In the genomic region with DNA sequence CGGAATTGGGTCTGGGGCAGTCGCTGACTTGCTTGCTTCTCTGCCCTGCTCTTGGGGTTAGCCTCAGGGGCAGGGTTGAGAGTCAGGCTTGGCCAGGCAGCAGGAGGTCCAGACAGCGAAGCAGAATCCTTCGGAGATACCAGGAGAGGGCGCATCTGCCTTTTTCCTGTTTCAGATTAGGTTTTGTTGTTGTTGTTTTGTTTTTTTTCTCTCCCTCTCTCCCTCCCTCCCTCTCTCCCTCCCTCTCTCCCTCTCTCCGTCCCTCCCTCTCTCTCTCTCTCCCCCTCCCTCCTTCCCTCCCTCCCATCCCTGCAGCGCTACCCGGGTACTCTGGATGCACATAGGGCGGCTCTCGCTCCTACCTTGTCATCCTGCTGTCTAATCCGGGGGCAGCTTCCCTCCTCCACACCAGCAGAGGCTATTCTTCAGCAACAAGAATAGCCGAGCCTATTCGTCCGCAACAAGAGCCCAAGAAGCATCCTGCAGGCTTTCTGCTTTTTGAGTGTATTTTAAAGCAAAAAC, we compare ENCODE assay signal across 1 cellular context.
TF ChIP-seq lines count a peak whose summit lies in the region.

No MANE protein-coding gene starts in this region.

TF ChIP-seq in HEK293, 187 proteins besides CTCF, POLR2A, EP300 and RAD21 (continued from another document and continues in another):
- TF ChIP-seq, protein P1, sequence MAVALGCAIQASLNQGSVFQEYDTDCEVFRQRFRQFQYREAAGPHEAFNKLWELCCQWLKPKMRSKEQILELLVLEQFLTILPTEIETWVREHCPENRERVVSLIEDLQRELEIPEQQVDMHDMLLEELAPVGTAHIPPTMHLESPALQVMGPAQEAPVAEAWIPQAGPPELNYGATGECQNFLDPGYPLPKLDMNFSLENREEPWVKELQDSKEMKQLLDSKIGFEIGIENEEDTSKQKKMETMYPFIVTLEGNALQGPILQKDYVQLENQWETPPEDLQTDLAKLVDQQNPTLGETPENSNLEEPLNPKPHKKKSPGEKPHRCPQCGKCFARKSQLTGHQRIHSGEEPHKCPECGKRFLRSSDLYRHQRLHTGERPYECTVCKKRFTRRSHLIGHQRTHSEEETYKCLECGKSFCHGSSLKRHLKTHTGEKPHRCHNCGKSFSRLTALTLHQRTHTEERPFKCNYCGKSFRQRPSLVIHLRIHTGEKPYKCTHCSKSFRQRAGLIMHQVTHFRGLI (tag by site-specific recombination; IDR thresholded peaks at IDR 0.05): no peak
- TF ChIP-seq ZNF677 (tag by site-specific recombination; IDR thresholded peaks at IDR 0.05): no peak
- no peak for TF ChIP-seq ZNF140 (tag by site-specific recombination; IDR thresholded peaks at IDR 0.05)
- TF ChIP-seq ZNF626 (tag by site-specific recombination; IDR thresholded peaks at IDR 0.05): no peak
- TF ChIP-seq ZNF510 (tag by site-specific recombination; IDR thresholded peaks at IDR 0.05; ENCODE audit: insufficient replicate concordance): no peak
- no peak for TF ChIP-seq ZNF266 (tag by site-specific recombination; IDR thresholded peaks at IDR 0.05; ENCODE audit: low read depth)
- no peak for TF ChIP-seq ZSCAN16 (tag by site-specific recombination; IDR thresholded peaks at IDR 0.05)
- TF ChIP-seq ZNF184 (tag by site-specific recombination; IDR thresholded peaks at IDR 0.05): no peak
- TF ChIP-seq ZNF777 (tag by site-specific recombination; IDR thresholded peaks at IDR 0.05; ENCODE audit: borderline replicate concordance): no peak
- TF ChIP-seq ZNF792 (tag by site-specific recombination; IDR thresholded peaks at IDR 0.05): no peak
- TF ChIP-seq ZNF629 (tag by site-specific recombination; IDR thresholded peaks at IDR 0.05): no peak
- TF ChIP-seq MZF1 (tag by site-specific recombination; IDR thresholded peaks at IDR 0.05; ENCODE audit: borderline replicate concordance): no peak
- TF ChIP-seq, protein P2, sequence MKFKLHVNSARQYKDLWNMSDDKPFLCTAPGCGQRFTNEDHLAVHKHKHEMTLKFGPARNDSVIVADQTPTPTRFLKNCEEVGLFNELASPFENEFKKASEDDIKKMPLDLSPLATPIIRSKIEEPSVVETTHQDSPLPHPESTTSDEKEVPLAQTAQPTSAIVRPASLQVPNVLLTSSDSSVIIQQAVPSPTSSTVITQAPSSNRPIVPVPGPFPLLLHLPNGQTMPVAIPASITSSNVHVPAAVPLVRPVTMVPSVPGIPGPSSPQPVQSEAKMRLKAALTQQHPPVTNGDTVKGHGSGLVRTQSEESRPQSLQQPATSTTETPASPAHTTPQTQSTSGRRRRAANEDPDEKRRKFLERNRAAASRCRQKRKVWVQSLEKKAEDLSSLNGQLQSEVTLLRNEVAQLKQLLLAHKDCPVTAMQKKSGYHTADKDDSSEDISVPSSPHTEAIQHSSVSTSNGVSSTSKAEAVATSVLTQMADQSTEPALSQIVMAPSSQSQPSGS (tag by site-specific recombination; IDR thresholded peaks at IDR 0.05; ENCODE audit: low read depth): no peak
- peak; percentile 65 for TF ChIP-seq ZNF2 (tag by site-specific recombination; IDR thresholded peaks at IDR 0.05)
- no peak for TF ChIP-seq HOXC10 (CRISPR knock-in tag; IDR thresholded peaks at IDR 0.05)
- peak; percentile 52; the same call in 1 of the 2 replicates for TF ChIP-seq BCL11A (tag by site-specific recombination; IDR thresholded peaks at IDR 0.05; ENCODE audit: low read depth)
- TF ChIP-seq ZNF10 (tag by site-specific recombination; IDR thresholded peaks at IDR 0.05): no peak
- no peak for TF ChIP-seq ZNF274 (IDR thresholded peaks at IDR 0.05; ENCODE audit: low read length)
- TF ChIP-seq ZNF274 (tag by site-specific recombination; IDR thresholded peaks at IDR 0.05; ENCODE audit: borderline replicate concordance): no peak
- TF ChIP-seq ZNF324 (tag by site-specific recombination; IDR thresholded peaks at IDR 0.05): 0 out of 2 replicates have a peak, but pooled peaks have one; percentile 9
- no peak for TF ChIP-seq ZNF701 (tag by site-specific recombination; IDR thresholded peaks at IDR 0.05)
- TF ChIP-seq, protein P3, sequence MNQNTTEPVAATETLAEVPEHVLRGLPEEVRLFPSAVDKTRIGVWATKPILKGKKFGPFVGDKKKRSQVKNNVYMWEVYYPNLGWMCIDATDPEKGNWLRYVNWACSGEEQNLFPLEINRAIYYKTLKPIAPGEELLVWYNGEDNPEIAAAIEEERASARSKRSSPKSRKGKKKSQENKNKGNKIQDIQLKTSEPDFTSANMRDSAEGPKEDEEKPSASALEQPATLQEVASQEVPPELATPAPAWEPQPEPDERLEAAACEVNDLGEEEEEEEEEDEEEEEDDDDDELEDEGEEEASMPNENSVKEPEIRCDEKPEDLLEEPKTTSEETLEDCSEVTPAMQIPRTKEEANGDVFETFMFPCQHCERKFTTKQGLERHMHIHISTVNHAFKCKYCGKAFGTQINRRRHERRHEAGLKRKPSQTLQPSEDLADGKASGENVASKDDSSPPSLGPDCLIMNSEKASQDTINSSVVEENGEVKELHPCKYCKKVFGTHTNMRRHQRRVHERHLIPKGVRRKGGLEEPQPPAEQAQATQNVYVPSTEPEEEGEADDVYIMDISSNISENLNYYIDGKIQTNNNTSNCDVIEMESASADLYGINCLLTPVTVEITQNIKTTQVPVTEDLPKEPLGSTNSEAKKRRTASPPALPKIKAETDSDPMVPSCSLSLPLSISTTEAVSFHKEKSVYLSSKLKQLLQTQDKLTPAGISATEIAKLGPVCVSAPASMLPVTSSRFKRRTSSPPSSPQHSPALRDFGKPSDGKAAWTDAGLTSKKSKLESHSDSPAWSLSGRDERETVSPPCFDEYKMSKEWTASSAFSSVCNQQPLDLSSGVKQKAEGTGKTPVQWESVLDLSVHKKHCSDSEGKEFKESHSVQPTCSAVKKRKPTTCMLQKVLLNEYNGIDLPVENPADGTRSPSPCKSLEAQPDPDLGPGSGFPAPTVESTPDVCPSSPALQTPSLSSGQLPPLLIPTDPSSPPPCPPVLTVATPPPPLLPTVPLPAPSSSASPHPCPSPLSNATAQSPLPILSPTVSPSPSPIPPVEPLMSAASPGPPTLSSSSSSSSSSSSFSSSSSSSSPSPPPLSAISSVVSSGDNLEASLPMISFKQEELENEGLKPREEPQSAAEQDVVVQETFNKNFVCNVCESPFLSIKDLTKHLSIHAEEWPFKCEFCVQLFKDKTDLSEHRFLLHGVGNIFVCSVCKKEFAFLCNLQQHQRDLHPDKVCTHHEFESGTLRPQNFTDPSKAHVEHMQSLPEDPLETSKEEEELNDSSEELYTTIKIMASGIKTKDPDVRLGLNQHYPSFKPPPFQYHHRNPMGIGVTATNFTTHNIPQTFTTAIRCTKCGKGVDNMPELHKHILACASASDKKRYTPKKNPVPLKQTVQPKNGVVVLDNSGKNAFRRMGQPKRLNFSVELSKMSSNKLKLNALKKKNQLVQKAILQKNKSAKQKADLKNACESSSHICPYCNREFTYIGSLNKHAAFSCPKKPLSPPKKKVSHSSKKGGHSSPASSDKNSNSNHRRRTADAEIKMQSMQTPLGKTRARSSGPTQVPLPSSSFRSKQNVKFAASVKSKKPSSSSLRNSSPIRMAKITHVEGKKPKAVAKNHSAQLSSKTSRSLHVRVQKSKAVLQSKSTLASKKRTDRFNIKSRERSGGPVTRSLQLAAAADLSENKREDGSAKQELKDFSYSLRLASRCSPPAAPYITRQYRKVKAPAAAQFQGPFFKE (tag by site-specific recombination; IDR thresholded peaks at IDR 0.05; ENCODE audit: borderline replicate concordance): no peak
- TF ChIP-seq, protein P4, sequence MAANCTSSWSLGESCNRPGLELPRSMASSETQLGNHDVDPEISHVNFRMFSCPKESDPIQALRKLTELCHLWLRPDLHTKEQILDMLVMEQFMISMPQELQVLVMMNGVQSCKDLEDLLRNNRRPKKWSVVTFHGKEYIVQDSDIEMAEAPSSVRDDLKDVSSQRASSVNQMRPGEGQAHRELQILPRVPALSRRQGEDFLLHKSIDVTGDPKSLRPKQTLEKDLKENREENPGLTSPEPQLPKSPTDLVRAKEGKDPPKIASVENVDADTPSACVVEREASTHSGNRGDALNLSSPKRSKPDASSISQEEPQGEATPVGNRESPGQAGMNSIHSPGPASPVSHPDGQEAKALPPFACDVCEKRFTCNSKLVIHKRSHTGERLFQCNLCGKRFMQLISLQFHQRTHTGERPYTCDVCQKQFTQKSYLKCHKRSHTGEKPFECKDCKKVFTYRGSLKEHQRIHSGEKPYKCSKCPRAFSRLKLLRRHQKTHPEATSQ (tag by site-specific recombination; IDR thresholded peaks at IDR 0.05): no peak
- TF ChIP-seq ZNF785 (tag by site-specific recombination; IDR thresholded peaks at IDR 0.05): no peak
- TF ChIP-seq ZBTB7A (tag by site-specific recombination; IDR thresholded peaks at IDR 0.05; ENCODE audit: low read depth): no peak
- peak; percentile 90 for TF ChIP-seq PRDM1 (tag by site-specific recombination; IDR thresholded peaks at IDR 0.05)
- no peak for TF ChIP-seq ZNF404 (tag by site-specific recombination; IDR thresholded peaks at IDR 0.05)
- TF ChIP-seq, protein P5, sequence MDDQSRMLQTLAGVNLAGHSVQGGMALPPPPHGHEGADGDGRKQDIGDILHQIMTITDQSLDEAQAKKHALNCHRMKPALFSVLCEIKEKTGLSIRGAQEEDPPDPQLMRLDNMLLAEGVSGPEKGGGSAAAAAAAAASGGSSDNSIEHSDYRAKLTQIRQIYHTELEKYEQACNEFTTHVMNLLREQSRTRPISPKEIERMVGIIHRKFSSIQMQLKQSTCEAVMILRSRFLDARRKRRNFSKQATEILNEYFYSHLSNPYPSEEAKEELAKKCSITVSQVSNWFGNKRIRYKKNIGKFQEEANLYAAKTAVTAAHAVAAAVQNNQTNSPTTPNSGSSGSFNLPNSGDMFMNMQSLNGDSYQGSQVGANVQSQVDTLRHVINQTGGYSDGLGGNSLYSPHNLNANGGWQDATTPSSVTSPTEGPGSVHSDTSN (CRISPR knock-in tag; IDR thresholded peaks at IDR 0.05): no peak
- TF ChIP-seq, protein P6, sequence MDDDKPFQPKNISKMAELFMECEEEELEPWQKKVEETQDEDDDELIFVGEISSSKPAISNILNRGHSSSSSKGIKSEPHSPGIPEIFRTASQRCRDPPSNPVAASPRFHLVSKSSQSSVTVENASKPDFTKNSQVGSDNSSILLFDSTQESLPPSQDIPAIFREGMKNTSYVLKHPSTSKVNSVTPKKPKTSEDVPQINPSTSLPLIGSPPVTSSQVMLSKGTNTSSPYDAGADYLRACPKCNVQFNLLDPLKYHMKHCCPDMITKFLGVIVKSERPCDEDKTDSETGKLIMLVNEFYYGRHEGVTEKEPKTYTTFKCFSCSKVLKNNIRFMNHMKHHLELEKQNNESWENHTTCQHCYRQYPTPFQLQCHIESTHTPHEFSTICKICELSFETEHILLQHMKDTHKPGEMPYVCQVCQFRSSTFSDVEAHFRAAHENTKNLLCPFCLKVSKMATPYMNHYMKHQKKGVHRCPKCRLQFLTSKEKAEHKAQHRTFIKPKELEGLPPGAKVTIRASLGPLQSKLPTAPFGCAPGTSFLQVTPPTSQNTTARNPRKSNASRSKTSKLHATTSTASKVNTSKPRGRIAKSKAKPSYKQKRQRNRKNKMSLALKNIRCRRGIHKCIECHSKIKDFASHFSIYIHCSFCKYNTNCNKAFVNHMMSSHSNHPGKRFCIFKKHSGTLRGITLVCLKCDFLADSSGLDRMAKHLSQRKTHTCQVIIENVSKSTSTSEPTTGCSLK (tag by site-specific recombination; IDR thresholded peaks at IDR 0.05): no peak
- TF ChIP-seq ZFHX2 (tag by site-specific recombination; conservative IDR thresholded peaks at IDR 0.05): no peak
- no peak for TF ChIP-seq ZNF837 (tag by site-specific recombination; IDR thresholded peaks at IDR 0.05)
- TF ChIP-seq ZNF302 (tag by site-specific recombination; IDR thresholded peaks at IDR 0.05; ENCODE audit: low read depth): no peak
- no peak for TF ChIP-seq ZNF529 (tag by site-specific recombination; IDR thresholded peaks at IDR 0.05; ENCODE audit: insufficient replicate concordance)
- TF ChIP-seq ZNF830 (tag by site-specific recombination; IDR thresholded peaks at IDR 0.05; ENCODE audit: low read depth): no peak
- TF ChIP-seq ZNF239 (tag by site-specific recombination; IDR thresholded peaks at IDR 0.05): no peak
- no peak for TF ChIP-seq SALL2 (tag by site-specific recombination; IDR thresholded peaks at IDR 0.05; ENCODE audit: borderline replicate concordance)
- TF ChIP-seq ZNF394 (tag by site-specific recombination; IDR thresholded peaks at IDR 0.05; ENCODE audit: borderline replicate concordance): peak; percentile 45; the same call in 1 of the 2 replicates
- TF ChIP-seq ZNF341 (tag by site-specific recombination; IDR thresholded peaks at IDR 0.05; ENCODE audit: low read depth): peak; percentile 96
- TF ChIP-seq ZBTB1 (tag by site-specific recombination; IDR thresholded peaks at IDR 0.05): no peak
- TF ChIP-seq ZBTB8A (tag by site-specific recombination; IDR thresholded peaks at IDR 0.05): no peak
- no peak for TF ChIP-seq ZFP3 (tag by site-specific recombination; IDR thresholded peaks at IDR 0.05; ENCODE audit: low read depth)
- no peak for TF ChIP-seq KLF10 (tag by site-specific recombination; IDR thresholded peaks at IDR 0.05)
- TF ChIP-seq ZNF366 (tag by site-specific recombination; conservative IDR thresholded peaks at IDR 0.05): peak; percentile 99
- no peak for TF ChIP-seq OSR2 (tag by site-specific recombination; IDR thresholded peaks at IDR 0.05)
- peak; percentile 29 for TF ChIP-seq KLF1 (tag by site-specific recombination; IDR thresholded peaks at IDR 0.05)
- no peak for TF ChIP-seq ZNF561 (tag by site-specific recombination; IDR thresholded peaks at IDR 0.05; ENCODE audit: borderline replicate concordance)
- no peak for TF ChIP-seq SCRT2 (tag by site-specific recombination; IDR thresholded peaks at IDR 0.05)
- TF ChIP-seq TCF7L2 (IDR thresholded peaks at IDR 0.05; ENCODE audit: borderline replicate concordance, low read depth, low read length): no peak
- TF ChIP-seq ZNF133 (tag by site-specific recombination; IDR thresholded peaks at IDR 0.05): no peak
- TF ChIP-seq ZNF214 (tag by site-specific recombination; IDR thresholded peaks at IDR 0.05; ENCODE audit: borderline replicate concordance): no peak
- TF ChIP-seq ZNF23 (tag by site-specific recombination; IDR thresholded peaks at IDR 0.05; ENCODE audit: borderline replicate concordance): no peak
- TF ChIP-seq ZNF548 (tag by site-specific recombination; IDR thresholded peaks at IDR 0.05): no peak
- TF ChIP-seq, protein P7, sequence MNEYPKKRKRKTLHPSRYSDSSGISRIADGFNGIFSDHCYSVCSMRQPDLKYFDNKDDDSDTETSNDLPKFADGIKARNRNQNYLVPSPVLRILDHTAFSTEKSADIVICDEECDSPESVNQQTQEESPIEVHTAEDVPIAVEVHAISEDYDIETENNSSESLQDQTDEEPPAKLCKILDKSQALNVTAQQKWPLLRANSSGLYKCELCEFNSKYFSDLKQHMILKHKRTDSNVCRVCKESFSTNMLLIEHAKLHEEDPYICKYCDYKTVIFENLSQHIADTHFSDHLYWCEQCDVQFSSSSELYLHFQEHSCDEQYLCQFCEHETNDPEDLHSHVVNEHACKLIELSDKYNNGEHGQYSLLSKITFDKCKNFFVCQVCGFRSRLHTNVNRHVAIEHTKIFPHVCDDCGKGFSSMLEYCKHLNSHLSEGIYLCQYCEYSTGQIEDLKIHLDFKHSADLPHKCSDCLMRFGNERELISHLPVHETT (tag by site-specific recombination; IDR thresholded peaks at IDR 0.05): no peak
- no peak for TF ChIP-seq ZNF157 (tag by site-specific recombination; IDR thresholded peaks at IDR 0.05)
